Comparison of ENCODE assay signal across 15 cellular contexts in the genomic region with DNA sequence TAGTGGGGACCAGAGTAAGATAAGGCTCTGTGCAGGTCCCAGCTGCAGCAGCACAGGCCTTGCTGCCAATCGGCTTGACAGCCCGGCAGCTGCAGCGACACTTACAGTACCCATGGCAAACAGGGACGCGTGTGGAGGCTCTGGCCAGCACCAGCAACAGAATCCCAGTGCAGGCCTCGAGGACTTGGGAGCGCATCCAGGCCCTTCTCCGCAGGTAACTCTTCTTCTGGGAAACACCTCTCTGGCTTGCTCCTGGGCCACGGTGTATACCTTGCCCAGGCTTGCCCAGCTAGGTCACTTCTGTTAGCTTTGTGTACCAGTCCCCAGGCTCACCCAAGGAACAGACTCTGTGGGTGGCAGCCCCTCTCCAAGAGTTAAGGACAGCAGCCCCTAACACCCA.
DNase-seq lines count a peak whose midpoint lies in the region; ATAC-seq, FAIRE-seq and TF ChIP-seq lines count a peak whose summit lies in the region.
"Had no signal": no experiment of that assay in that cellular context is flagged by ENCODE, and none has a peak within 500 bp of the region (broad histone marks: within the 10 kb centered on the region; RNA-seq: fewer than 3 reads in every experiment).

No MANE protein-coding gene starts in this region.

- H3K36me3 ChIP-seq in WERI-Rb-1 (no peaks in the 10 kb centered on the region), kidney (ENCODE audit: control insufficient read depth in 1 of 2, insufficient read depth in 2 of 2, low read length in 2 of 2) (no peaks in the 10 kb centered on the region)
- H3K36me3 ChIP-seq: lower lobe of right lung, pancreas, stomach had no signal

- H3K9me3 ChIP-seq in WERI-Rb-1 (ENCODE audit: severe bottlenecking) (no peaks in the 10 kb centered on the region), kidney (ENCODE audit: control insufficient read depth in 1 of 2, low read length in 2 of 2) (no peaks in the 10 kb centered on the region)
- H3K9me3 ChIP-seq: lower lobe of right lung, pancreas, stomach had no signal

- no peak overlapping the region for H3K9ac ChIP-seq in kidney (ENCODE audit: low read length in 2 of 2)

- no peaks in the 10 kb centered on the region for H3K27me3 ChIP-seq in WERI-Rb-1 (ENCODE audit: insufficient read depth, low read depth, severe bottlenecking)
- H3K27me3 ChIP-seq: pancreas had no signal

- intact Hi-C loops in kidney (cut with DNase I), result no loop called here

- H3K4me3 ChIP-seq in WERI-Rb-1 (ENCODE audit: low read depth, low read length) (no peak overlapping the region), kidney (ENCODE audit: low read length in 2 of 2) (no peak overlapping the region)
- H3K4me3 ChIP-seq: lower lobe of right lung, pancreas, stomach had no signal

- FAIRE-seq in HTR-8/SVneo (lab: Jason Lieb, UNC), result peak; percentile 28
- FAIRE-seq in kidney (lab: Jason Lieb, UNC), result no peak
- FAIRE-seq: colon, pancreas had no signal

- DNase-seq in DMS153 treated with DMSO at 0.1 percent for 48 hours (lab: John Stamatoyannopoulos, UW; ENCODE audit: unreplicated experiment) (peak; percentile 6), HTR-8/SVneo (ENCODE audit: insufficient read length, low spot score) (no peak), WERI-Rb-1 (peak; percentile 6), kidney (peak; percentile 59), NCI-H1694 (lab: John Stamatoyannopoulos, UW) (no peak), caudate nucleus (lab: John Stamatoyannopoulos, UW) (no peak), D341Med (ENCODE audit: low spot score) (no peak)
- DNase-seq: activated CD4-positive, alpha-beta T cell treated with anti-CD3 and anti-CD28 coated beads, Interleukin-2, amount 50 U/mL, for 48 hours; anterior cingulate cortex; lower lobe of right lung; NCI-H2171 treated with DMSO at 0.1 percent for 48 hours; stomach had no signal

- H3K4me1 ChIP-seq in kidney (ENCODE audit: control insufficient read depth in 1 of 2, insufficient read depth in 1 of 2, low read depth in 1 of 2, low read length in 2 of 2), result no peaks in the 10 kb centered on the region
- H3K4me1 ChIP-seq: pancreas had no signal

- H3K27ac ChIP-seq in WERI-Rb-1, result no peak overlapping the region
- H3K27ac ChIP-seq in kidney (ENCODE audit: low read depth in 2 of 2, low read length in 2 of 2), result no peak overlapping the region
- no peak overlapping the region for H3K27ac ChIP-seq in caudate nucleus (ENCODE audit: low read depth, low read length)
- H3K27ac ChIP-seq: lower lobe of right lung, pancreas, stomach had no signal

- no peak for ATAC-seq in HG03460 (IDR thresholded peaks at IDR 0.05; ENCODE audit: unreplicated experiment)

- TF ChIP-seq CTCF in WERI-Rb-1 (IDR thresholded peaks at IDR 0.05; ENCODE audit: low read depth, low read length) (no peak), kidney (IDR thresholded peaks at IDR 0.05; ENCODE audit: borderline replicate concordance, extremely low read depth, insufficient read depth) (no peak)

Comparison
In these comparisons a context has a peak if more than half of its experiments do, and no peak if none do; other contexts are left out.
1. DNase-seq: peak in DMS153 treated with DMSO at 0.1 percent for 48 hours (single experiment), WERI-Rb-1 (single experiment) and kidney (single experiment); none in HTR-8/SVneo (single experiment), NCI-H1694 (single experiment), caudate nucleus (0 of 61) and D341Med (single experiment).